Comparison of ENCODE assay signal across 40 cellular contexts in genomic region chr3:148254402-148254801, GRCh38.
"Had no signal": no experiment of that assay in that cellular context is flagged by ENCODE, and none has a peak within 500 bp of the region (broad histone marks: within the 10 kb centered on the region; RNA-seq: fewer than 3 reads in every experiment).

No MANE protein-coding gene starts in this region.

- H3K9me3 ChIP-seq: adrenal gland, ascending aorta, body of pancreas, breast epithelium had no signal

- ATAC-seq: activated naive CD4-positive, alpha-beta T cell treated with anti-CD3 and anti-CD28 coated beads, Interleukin-2, amount 50 U/mL, for 72 hours; activated naive CD8-positive, alpha-beta T cell treated with anti-CD3 and anti-CD28 coated beads, Interleukin-2, amount 50 U/mL, for 24 hours; activated T-cell treated with anti-CD3 and anti-CD28 coated beads, Interleukin-2, amount 50 U/mL, for 4 hours; activated T-cell treated with anti-CD3 and anti-CD28 coated beads, Interleukin-2, amount 50 U/mL, for 72 hours; activated T-helper 17 cell treated with anti-CD3 and anti-CD28 coated beads, Interleukin-2, amount 50 U/mL, for 72 hours; body of pancreas had no signal

- DNase-seq: activated effector memory CD4-positive, alpha-beta T cell treated with anti-CD3 and anti-CD28 coated beads, Interleukin-2, amount 50 U/mL, for 16 hours; activated effector memory CD4-positive, alpha-beta T cell treated with Interleukin-2 at 50 U/mL for 16 hours; activated gamma-delta T cell; activated gamma-delta T cell treated with Interleukin-2 at 50 U/mL for 16 hours; activated naive CD4-positive, alpha-beta T cell; activated naive CD4-positive, alpha-beta T cell treated with anti-CD3 and anti-CD28 coated beads for 36 hours; activated naive CD4-positive, alpha-beta T cell treated with anti-CD3 and anti-CD28 coated beads, Interleukin-2, amount 10 ng/mL, durations not matched to agents 7 days and 5 days; activated naive CD4-positive, alpha-beta T cell treated with anti-CD3 and anti-CD28 coated beads, Interleukin-2, amount 50 U/mL, for 16 hours; activated naive CD4-positive, alpha-beta T cell treated with Interleukin-2 at 50 U/mL for 16 hours; activated naive CD8-positive, alpha-beta T cell treated with anti-CD3 and anti-CD28 coated beads for 36 hours; activated naive CD8-positive, alpha-beta T cell treated with anti-CD3 and anti-CD28 coated beads, Interleukin-2, amount 10 ng/mL, durations not matched to agents 7 days and 5 days; activated naive CD8-positive, alpha-beta T cell treated with anti-CD3 and anti-CD28 coated beads, Interleukin-2, amount 50 U/mL, for 24 hours; activated T-cell treated with anti-CD3 and anti-CD28 coated beads, Interleukin-2, amount 50 U/mL, for 1 hour; activated T-cell treated with anti-CD3 and anti-CD28 coated beads, Interleukin-2, amount 50 U/mL, for 24 hours; activated T-cell treated with anti-CD3 and anti-CD28 coated beads, Interleukin-2, amount 50 U/mL, for 4 hours; activated T-cell treated with anti-CD3 and anti-CD28 coated beads, Interleukin-2, amount 50 U/mL, for 48 hours; activated T-cell treated with anti-CD3 and anti-CD28 coated beads, Interleukin-2, amount 50 U/mL, for 72 hours; adrenal gland; amniotic stem cell; amygdala; anterior cingulate cortex; aorta; body of pancreas; brain microvascular endothelial cell; caudate nucleus; central memory CD4-positive, alpha-beta T cell; cerebellar nuclear complex had no signal

- H3K4me1 Mint-ChIP-seq: activated naive CD4-positive, alpha-beta T cell treated with anti-CD3 and anti-CD28 coated beads, Interleukin-2, amount 10 ng/mL, durations not matched to agents 7 days and 5 days; activated naive CD4-positive, alpha-beta T cell treated with anti-CD3 and anti-CD28 coated beads, Interleukin-2, amount 50 U/mL, for 24 hours; activated naive CD8-positive, alpha-beta T cell treated with anti-CD3 and anti-CD28 coated beads for 36 hours; activated naive CD8-positive, alpha-beta T cell treated with anti-CD3 and anti-CD28 coated beads, Interleukin-2, amount 10 ng/mL, durations not matched to agents 7 days and 5 days; activated naive CD8-positive, alpha-beta T cell treated with anti-CD3 and anti-CD28 coated beads, Interleukin-2, amount 50 U/mL, for 24 hours; activated T-helper 17 cell treated with anti-CD3 and anti-CD28 coated beads, Interleukin-2, amount 50 U/mL, for 72 hours; brain; central memory CD8-positive, alpha-beta T cell had no signal

- H3K36me3 ChIP-seq: adrenal gland, ascending aorta, brain microvascular endothelial cell, breast epithelium, cardiac muscle cell had no signal

- H3K4me1 ChIP-seq: adrenal gland, ascending aorta, breast epithelium had no signal

- H3K27ac ChIP-seq: adrenal gland, ascending aorta, body of pancreas, brain microvascular endothelial cell, breast epithelium, cardiac muscle cell had no signal

- FAIRE-seq: astrocyte, bronchial epithelial cell had no signal

- H3K4me3 ChIP-seq: adrenal gland, ascending aorta, body of pancreas, breast epithelium, cardiac muscle cell had no signal

- H3K27me3 ChIP-seq: adrenal gland, ascending aorta, body of pancreas, brain microvascular endothelial cell, breast epithelium, cardiac muscle cell had no signal

- H3K36me3 Mint-ChIP-seq: activated naive CD4-positive, alpha-beta T cell treated with anti-CD3 and anti-CD28 coated beads, Interleukin-2, amount 10 ng/mL, durations not matched to agents 7 days and 5 days; activated naive CD4-positive, alpha-beta T cell treated with anti-CD3 and anti-CD28 coated beads, Interleukin-2, amount 50 U/mL, for 24 hours; activated naive CD4-positive, alpha-beta T cell treated with anti-CD3 and anti-CD28 coated beads, Interleukin-2, amount 50 U/mL, for 72 hours; activated naive CD8-positive, alpha-beta T cell; activated naive CD8-positive, alpha-beta T cell treated with anti-CD3 and anti-CD28 coated beads for 36 hours; activated naive CD8-positive, alpha-beta T cell treated with anti-CD3 and anti-CD28 coated beads, Interleukin-2, amount 10 ng/mL, durations not matched to agents 7 days and 5 days; brain had no signal

- H3K27me3 Mint-ChIP-seq: activated naive CD4-positive, alpha-beta T cell treated with anti-CD3 and anti-CD28 coated beads, Interleukin-2, amount 10 ng/mL, durations not matched to agents 7 days and 5 days; activated naive CD4-positive, alpha-beta T cell treated with anti-CD3 and anti-CD28 coated beads, Interleukin-2, amount 50 U/mL, for 24 hours; activated naive CD8-positive, alpha-beta T cell; activated naive CD8-positive, alpha-beta T cell treated with anti-CD3 and anti-CD28 coated beads for 36 hours; activated naive CD8-positive, alpha-beta T cell treated with anti-CD3 and anti-CD28 coated beads, Interleukin-2, amount 50 U/mL, for 24 hours; activated T-cell treated with anti-CD3 and anti-CD28 coated beads, Interleukin-2, amount 50 U/mL, for 24 hours; activated T-helper 17 cell treated with anti-CD3 and anti-CD28 coated beads, Interleukin-2, amount 50 U/mL, for 72 hours; brain; central memory CD8-positive, alpha-beta T cell had no signal

- H3K27ac Mint-ChIP-seq: activated naive CD4-positive, alpha-beta T cell treated with anti-CD3 and anti-CD28 coated beads for 36 hours; activated naive CD4-positive, alpha-beta T cell treated with anti-CD3 and anti-CD28 coated beads, Interleukin-2, amount 10 ng/mL, durations not matched to agents 7 days and 5 days; activated naive CD4-positive, alpha-beta T cell treated with anti-CD3 and anti-CD28 coated beads, Interleukin-2, amount 50 U/mL, for 24 hours; activated naive CD4-positive, alpha-beta T cell treated with anti-CD3 and anti-CD28 coated beads, Interleukin-2, amount 50 U/mL, for 72 hours; activated naive CD8-positive, alpha-beta T cell; activated naive CD8-positive, alpha-beta T cell treated with anti-CD3 and anti-CD28 coated beads for 36 hours; activated naive CD8-positive, alpha-beta T cell treated with anti-CD3 and anti-CD28 coated beads, Interleukin-2, amount 10 ng/mL, durations not matched to agents 7 days and 5 days; activated naive CD8-positive, alpha-beta T cell treated with anti-CD3 and anti-CD28 coated beads, Interleukin-2, amount 50 U/mL, for 24 hours; activated T-cell treated with anti-CD3 and anti-CD28 coated beads, Interleukin-2, amount 50 U/mL, for 24 hours; activated T-cell treated with anti-CD3 and anti-CD28 coated beads, Interleukin-2, amount 50 U/mL, for 72 hours; activated T-helper 1 cell treated with anti-CD3 and anti-CD28 coated beads, Interleukin-12 subunit alpha, Interleukin-12 subunit beta, Interleukin-2, Interleukin-4 antibody, amounts not matched to agents 30 ng/mL and 10 ng/mL and 1 ng/mL, durations not matched to agents 14 hours and 24 hours and 36 hours; activated T-helper 17 cell treated with anti-CD3 and anti-CD28 coated beads, Interleukin-2, amount 50 U/mL, for 72 hours; activated T-helper 2 cell treated with anti-CD3 and anti-CD28 coated beads, Interferon-gamma antibody, Interleukin-2, Interleukin-4, amounts not matched to agents 10 μg/mL and 5 μg/mL and 100 μg/mL, durations not matched to agents 14 hours and 24 hours and 36 hours; brain had no signal

- H3K4me3 Mint-ChIP-seq: activated naive CD4-positive, alpha-beta T cell treated with anti-CD3 and anti-CD28 coated beads for 36 hours; activated naive CD4-positive, alpha-beta T cell treated with anti-CD3 and anti-CD28 coated beads, Interleukin-2, amount 10 ng/mL, durations not matched to agents 7 days and 5 days; activated naive CD4-positive, alpha-beta T cell treated with anti-CD3 and anti-CD28 coated beads, Interleukin-2, amount 50 U/mL, for 24 hours; activated naive CD8-positive, alpha-beta T cell; activated naive CD8-positive, alpha-beta T cell treated with anti-CD3 and anti-CD28 coated beads for 36 hours; activated naive CD8-positive, alpha-beta T cell treated with anti-CD3 and anti-CD28 coated beads, Interleukin-2, amount 10 ng/mL, durations not matched to agents 7 days and 5 days; activated naive CD8-positive, alpha-beta T cell treated with anti-CD3 and anti-CD28 coated beads, Interleukin-2, amount 50 U/mL, for 24 hours; activated T-cell treated with anti-CD3 and anti-CD28 coated beads, Interleukin-2, amount 50 U/mL, for 24 hours; activated T-cell treated with anti-CD3 and anti-CD28 coated beads, Interleukin-2, amount 50 U/mL, for 4 hours; activated T-cell treated with anti-CD3 and anti-CD28 coated beads, Interleukin-2, amount 50 U/mL, for 72 hours; activated T-helper 1 cell treated with anti-CD3 and anti-CD28 coated beads, Interleukin-12 subunit alpha, Interleukin-12 subunit beta, Interleukin-2, Interleukin-4 antibody, amounts not matched to agents 30 ng/mL and 10 ng/mL and 1 ng/mL, durations not matched to agents 14 hours and 24 hours and 36 hours; activated T-helper 17 cell treated with anti-CD3 and anti-CD28 coated beads, Interleukin-2, amount 50 U/mL, for 72 hours; brain; central memory CD8-positive, alpha-beta T cell had no signal
